ENCODE assay signal across 1 cellular context in genomic region chr6:127539292-127539691, GRCh38.
TF ChIP-seq lines count a peak whose summit lies in the region.

No MANE protein-coding gene starts in this region.

TF ChIP-seq in WTC11, 78 proteins besides CTCF, POLR2A, EP300 and RAD21 (continued from another document):
- TF ChIP-seq, protein P1, sequence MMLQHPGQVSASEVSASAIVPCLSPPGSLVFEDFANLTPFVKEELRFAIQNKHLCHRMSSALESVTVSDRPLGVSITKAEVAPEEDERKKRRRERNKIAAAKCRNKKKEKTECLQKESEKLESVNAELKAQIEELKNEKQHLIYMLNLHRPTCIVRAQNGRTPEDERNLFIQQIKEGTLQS (CRISPR knock-in tag; conservative IDR thresholded peaks at IDR 0.05) = no peak
- no peak for TF ChIP-seq HMGA2 (CRISPR knock-in tag; IDR thresholded peaks at IDR 0.05)
- TF ChIP-seq TCF7 (CRISPR knock-in tag; IDR thresholded peaks at IDR 0.05; ENCODE audit: low read depth) = no peak
- TF ChIP-seq ZBTB21 (CRISPR knock-in tag; IDR thresholded peaks at IDR 0.05; ENCODE audit: borderline replicate concordance) = no peak
- TF ChIP-seq, protein P2, sequence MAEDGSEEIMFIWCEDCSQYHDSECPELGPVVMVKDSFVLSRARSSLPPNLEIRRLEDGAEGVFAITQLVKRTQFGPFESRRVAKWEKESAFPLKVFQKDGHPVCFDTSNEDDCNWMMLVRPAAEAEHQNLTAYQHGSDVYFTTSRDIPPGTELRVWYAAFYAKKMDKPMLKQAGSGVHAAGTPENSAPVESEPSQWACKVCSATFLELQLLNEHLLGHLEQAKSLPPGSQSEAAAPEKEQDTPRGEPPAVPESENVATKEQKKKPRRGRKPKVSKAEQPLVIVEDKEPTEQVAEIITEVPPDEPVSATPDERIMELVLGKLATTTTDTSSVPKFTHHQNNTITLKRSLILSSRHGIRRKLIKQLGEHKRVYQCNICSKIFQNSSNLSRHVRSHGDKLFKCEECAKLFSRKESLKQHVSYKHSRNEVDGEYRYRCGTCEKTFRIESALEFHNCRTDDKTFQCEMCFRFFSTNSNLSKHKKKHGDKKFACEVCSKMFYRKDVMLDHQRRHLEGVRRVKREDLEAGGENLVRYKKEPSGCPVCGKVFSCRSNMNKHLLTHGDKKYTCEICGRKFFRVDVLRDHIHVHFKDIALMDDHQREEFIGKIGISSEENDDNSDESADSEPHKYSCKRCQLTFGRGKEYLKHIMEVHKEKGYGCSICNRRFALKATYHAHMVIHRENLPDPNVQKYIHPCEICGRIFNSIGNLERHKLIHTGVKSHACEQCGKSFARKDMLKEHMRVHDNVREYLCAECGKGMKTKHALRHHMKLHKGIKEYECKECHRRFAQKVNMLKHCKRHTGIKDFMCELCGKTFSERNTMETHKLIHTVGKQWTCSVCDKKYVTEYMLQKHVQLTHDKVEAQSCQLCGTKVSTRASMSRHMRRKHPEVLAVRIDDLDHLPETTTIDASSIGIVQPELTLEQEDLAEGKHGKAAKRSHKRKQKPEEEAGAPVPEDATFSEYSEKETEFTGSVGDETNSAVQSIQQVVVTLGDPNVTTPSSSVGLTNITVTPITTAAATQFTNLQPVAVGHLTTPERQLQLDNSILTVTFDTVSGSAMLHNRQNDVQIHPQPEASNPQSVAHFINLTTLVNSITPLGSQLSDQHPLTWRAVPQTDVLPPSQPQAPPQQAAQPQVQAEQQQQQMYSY (CRISPR knock-in tag; IDR thresholded peaks at IDR 0.05) = no peak
- TF ChIP-seq ATF1 (CRISPR knock-in tag; IDR thresholded peaks at IDR 0.05) = no peak
- no peak for TF ChIP-seq ETV6 (CRISPR knock-in tag; IDR thresholded peaks at IDR 0.05)
- TF ChIP-seq, protein P3, sequence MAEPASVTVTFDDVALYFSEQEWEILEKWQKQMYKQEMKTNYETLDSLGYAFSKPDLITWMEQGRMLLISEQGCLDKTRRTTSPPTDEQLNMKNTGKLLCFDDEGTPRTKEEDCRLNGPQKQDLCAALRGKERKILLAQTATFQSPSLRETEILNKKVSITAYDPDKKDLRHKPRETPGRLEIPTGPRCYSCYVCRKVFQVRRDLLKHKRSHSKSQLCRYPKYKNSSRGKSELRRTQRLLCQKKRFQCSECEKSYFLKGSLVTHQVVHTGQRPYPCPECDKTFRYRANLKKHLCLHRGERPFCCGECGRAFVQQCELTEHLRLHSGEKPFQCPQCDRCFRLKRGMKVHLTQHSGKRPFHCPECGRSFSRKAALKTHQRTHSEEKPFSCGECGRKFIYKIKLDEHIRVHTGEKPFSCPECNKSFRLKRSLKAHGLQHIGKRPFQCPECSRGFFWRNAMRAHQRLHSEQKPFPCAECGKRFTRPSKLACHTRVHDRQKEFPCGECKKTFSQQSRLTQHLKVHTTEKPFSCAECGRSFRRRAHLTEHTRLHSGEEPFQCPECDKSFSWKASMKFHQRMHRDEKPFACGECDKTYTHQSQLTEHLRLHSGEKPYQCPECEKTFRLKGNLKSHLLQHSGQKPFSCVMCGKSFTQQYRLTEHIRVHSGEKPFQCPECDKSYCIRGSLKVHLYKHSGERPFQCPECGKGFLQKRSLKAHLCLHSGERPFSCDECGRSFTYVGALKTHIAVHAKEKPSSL (CRISPR knock-in tag; conservative IDR thresholded peaks at IDR 0.05) = no peak
- TF ChIP-seq NR3C1 (CRISPR knock-in tag; conservative IDR thresholded peaks at IDR 0.05; ENCODE audit: low read depth) = no peak
- TF ChIP-seq JAZF1 (CRISPR knock-in tag; IDR thresholded peaks at IDR 0.05) = no peak
- TF ChIP-seq, protein P4, sequence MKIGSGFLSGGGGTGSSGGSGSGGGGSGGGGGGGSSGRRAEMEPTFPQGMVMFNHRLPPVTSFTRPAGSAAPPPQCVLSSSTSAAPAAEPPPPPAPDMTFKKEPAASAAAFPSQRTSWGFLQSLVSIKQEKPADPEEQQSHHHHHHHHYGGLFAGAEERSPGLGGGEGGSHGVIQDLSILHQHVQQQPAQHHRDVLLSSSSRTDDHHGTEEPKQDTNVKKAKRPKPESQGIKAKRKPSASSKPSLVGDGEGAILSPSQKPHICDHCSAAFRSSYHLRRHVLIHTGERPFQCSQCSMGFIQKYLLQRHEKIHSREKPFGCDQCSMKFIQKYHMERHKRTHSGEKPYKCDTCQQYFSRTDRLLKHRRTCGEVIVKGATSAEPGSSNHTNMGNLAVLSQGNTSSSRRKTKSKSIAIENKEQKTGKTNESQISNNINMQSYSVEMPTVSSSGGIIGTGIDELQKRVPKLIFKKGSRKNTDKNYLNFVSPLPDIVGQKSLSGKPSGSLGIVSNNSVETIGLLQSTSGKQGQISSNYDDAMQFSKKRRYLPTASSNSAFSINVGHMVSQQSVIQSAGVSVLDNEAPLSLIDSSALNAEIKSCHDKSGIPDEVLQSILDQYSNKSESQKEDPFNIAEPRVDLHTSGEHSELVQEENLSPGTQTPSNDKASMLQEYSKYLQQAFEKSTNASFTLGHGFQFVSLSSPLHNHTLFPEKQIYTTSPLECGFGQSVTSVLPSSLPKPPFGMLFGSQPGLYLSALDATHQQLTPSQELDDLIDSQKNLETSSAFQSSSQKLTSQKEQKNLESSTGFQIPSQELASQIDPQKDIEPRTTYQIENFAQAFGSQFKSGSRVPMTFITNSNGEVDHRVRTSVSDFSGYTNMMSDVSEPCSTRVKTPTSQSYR (CRISPR knock-in tag; IDR thresholded peaks at IDR 0.05) = no peak
- no peak for TF ChIP-seq PRRX2 (CRISPR knock-in tag; IDR thresholded peaks at IDR 0.05)
- no peak for TF ChIP-seq NR1H2 (CRISPR knock-in tag; IDR thresholded peaks at IDR 0.05)
